ENCODE assay signal across 19 cellular contexts in the genomic region with DNA sequence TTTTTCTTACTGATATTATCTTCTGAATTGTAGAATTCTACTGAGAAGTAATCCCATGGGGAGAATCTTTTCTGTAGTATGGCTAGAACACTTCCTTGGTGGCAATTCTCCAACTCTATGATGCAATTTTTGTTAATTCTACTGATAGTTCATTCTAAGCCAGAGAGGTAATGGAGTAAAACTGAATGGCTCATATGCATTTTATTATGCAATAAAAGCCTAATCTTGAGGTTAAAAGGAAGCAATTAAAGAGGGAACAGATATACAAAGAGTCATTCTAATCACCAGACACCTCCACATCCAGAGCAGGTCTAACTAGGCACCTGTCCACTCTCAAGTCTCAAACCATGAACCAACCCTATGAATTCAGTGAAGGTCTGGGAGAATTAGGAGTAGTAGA. TPM values are rescaled to one million over a fixed set of nuclear protein-coding genes. Genes with fewer than 3 reads are reported as not detected.
DNase-seq lines count a peak whose midpoint lies in the region; ATAC-seq and TF ChIP-seq lines count a peak whose summit lies in the region.
"Had no signal": no experiment of that assay in that cellular context is flagged by ENCODE, and none has a peak within 500 bp of the region (broad histone marks: within the 10 kb centered on the region; RNA-seq: fewer than 3 reads in every experiment).

No MANE protein-coding gene starts in this region.

- H3K4me3 ChIP-seq in fibroblast of the aortic adventitia (ENCODE audit: low read depth, low read length): no peak overlapping the region
- H3K4me3 ChIP-seq: coronary artery, SJCRH30 had no signal

- H3K27me3 Mint-ChIP-seq in stimulated activated naive CD8-positive, alpha-beta T cell treated with anti-CD3 and anti-CD28 coated beads, Interleukin-15, amount 100 ng/mL, for 72 hours: no peaks in the 10 kb centered on the region
- H3K27me3 Mint-ChIP-seq in activated naive CD8-positive, alpha-beta T cell treated with anti-CD3 and anti-CD28 coated beads, Interleukin-2, amount 50 U/mL, for 24 hours: no peaks in the 10 kb centered on the region
- H3K27me3 Mint-ChIP-seq: activated CD8-positive, alpha-beta memory T cell treated with anti-CD3 and anti-CD28 coated beads, Interleukin-2, amount 10 ng/mL, durations not matched to agents 7 days and 5 days; naive B cell had no signal

- H3K27ac Mint-ChIP-seq in stimulated activated naive CD8-positive, alpha-beta T cell treated with anti-CD3 and anti-CD28 coated beads, Interleukin-15, amount 100 ng/mL, for 72 hours: peak overlapping the region; percentile 27 to 87
- H3K27ac Mint-ChIP-seq in activated naive CD8-positive, alpha-beta T cell treated with anti-CD3 and anti-CD28 coated beads, Interleukin-2, amount 50 U/mL, for 24 hours: peak overlapping the region; percentile 22
- H3K27ac Mint-ChIP-seq: activated CD8-positive, alpha-beta memory T cell treated with anti-CD3 and anti-CD28 coated beads, Interleukin-2, amount 10 ng/mL, durations not matched to agents 7 days and 5 days had no signal

- peaks cover 30% of the 10 kb centered on the region for H3K36me3 Mint-ChIP-seq in activated naive CD8-positive, alpha-beta T cell treated with anti-CD3 and anti-CD28 coated beads, Interleukin-2, amount 50 U/mL, for 24 hours (ENCODE audit: low read depth)

- no peaks in the 10 kb centered on the region for H3K9me3 Mint-ChIP-seq in stimulated activated naive CD8-positive, alpha-beta T cell treated with anti-CD3 and anti-CD28 coated beads, Interleukin-15, amount 100 ng/mL, for 72 hours
- no peaks in the 10 kb centered on the region for H3K9me3 Mint-ChIP-seq in activated naive CD8-positive, alpha-beta T cell treated with anti-CD3 and anti-CD28 coated beads, Interleukin-2, amount 50 U/mL, for 24 hours
- H3K9me3 Mint-ChIP-seq: naive B cell had no signal

- intact Hi-C loops in head of caudate nucleus (cut with DNase I): no loop called here

- TF ChIP-seq CTCF in fibroblast of the aortic adventitia (IDR thresholded peaks at IDR 0.05; ENCODE audit: insufficient read depth, low read length): no peak

- ATAC-seq in stimulated activated naive CD8-positive, alpha-beta T cell treated with anti-CD3 and anti-CD28 coated beads, Interleukin-15, amount 100 ng/mL, for 72 hours: no peak
- ATAC-seq in stimulated activated naive CD8-positive, alpha-beta T cell treated with anti-CD3 and anti-CD28 coated beads, Interleukin-15, Interleukin-2, amounts not matched to agents 100 U/mL and 50 U/mL, for 24 hours: no peak
- no peak for ATAC-seq in activated naive CD8-positive, alpha-beta T cell treated with anti-CD3 and anti-CD28 coated beads, Interleukin-2, amount 50 U/mL, for 24 hours
- ATAC-seq in GM21360 (IDR thresholded peaks at IDR 0.05; ENCODE audit: unreplicated experiment): no peak
- ATAC-seq in GM19023 (IDR thresholded peaks at IDR 0.05; ENCODE audit: unreplicated experiment): no peak
- ATAC-seq: activated CD8-positive, alpha-beta memory T cell treated with anti-CD3 and anti-CD28 coated beads, Interleukin-2, amount 10 ng/mL, durations not matched to agents 7 days and 5 days had no signal

- peak overlapping the region in 1 of 2 donors; percentile 39 for H3K4me3 Mint-ChIP-seq in stimulated activated naive CD8-positive, alpha-beta T cell treated with anti-CD3 and anti-CD28 coated beads, Interleukin-15, amount 100 ng/mL, for 72 hours
- no peak overlapping the region for H3K4me3 Mint-ChIP-seq in activated naive CD8-positive, alpha-beta T cell treated with anti-CD3 and anti-CD28 coated beads, Interleukin-2, amount 50 U/mL, for 24 hours
- H3K4me3 Mint-ChIP-seq: activated CD8-positive, alpha-beta memory T cell treated with anti-CD3 and anti-CD28 coated beads, Interleukin-2, amount 10 ng/mL, durations not matched to agents 7 days and 5 days had no signal

- no peak for DNase-seq in stimulated activated naive CD8-positive, alpha-beta T cell treated with anti-CD3 and anti-CD28 coated beads, Interleukin-15, amount 100 ng/mL, for 72 hours
- no peak for DNase-seq in stimulated activated naive CD8-positive, alpha-beta T cell treated with anti-CD3 and anti-CD28 coated beads, Interleukin-15, Interleukin-2, amounts not matched to agents 100 U/mL and 50 U/mL, for 24 hours
- DNase-seq in activated naive CD8-positive, alpha-beta T cell treated with anti-CD3 and anti-CD28 coated beads, Interleukin-2, amount 50 U/mL, for 24 hours: no peak
- DNase-seq in fibroblast of the aortic adventitia (ENCODE audit: low read depth) (peak; percentile 74), NK-92 (lab: John Stamatoyannopoulos, UW; ENCODE audit: unreplicated experiment) (no peak), head of caudate nucleus (no peak)
- DNase-seq: activated CD8-positive, alpha-beta memory T cell treated with anti-CD3 and anti-CD28 coated beads, Interleukin-2, amount 10 ng/mL, durations not matched to agents 7 days and 5 days; activated naive CD4-positive, alpha-beta T cell treated with anti-CD3 and anti-CD28 coated beads, Interleukin-2, amount 50 U/mL, for 16 hours; BE2C; DMS79; kidney glomerular epithelial cell; naive B cell; NCI-H1694 treated with DMSO at 0.1 percent for 48 hours; NCI-H774; SJCRH30; stimulated activated naive CD4-positive, alpha-beta T cell had no signal

- peaks cover 38% of the 10 kb centered on the region for H3K4me1 Mint-ChIP-seq in stimulated activated naive CD8-positive, alpha-beta T cell treated with anti-CD3 and anti-CD28 coated beads, Interleukin-15, amount 100 ng/mL, for 72 hours
- peaks cover 67% of the 10 kb centered on the region for H3K4me1 Mint-ChIP-seq in activated naive CD8-positive, alpha-beta T cell treated with anti-CD3 and anti-CD28 coated beads, Interleukin-2, amount 50 U/mL, for 24 hours

RNA-seq across cellular contexts. Expression of a gene that starts 9.7 kb away (rescaled TPM):
- total RNA-seq in fibroblast of the aortic adventitia (ENCODE audit: low replicate concordance): 8.0 and 24.4 TPM in 2 replicates
